ENCODE assay signal across 8 cellular contexts in genomic region chr1:31788825-31789256, GRCh38. TPM values are rescaled to one million over a fixed set of nuclear protein-coding genes. Genes with fewer than 3 reads are reported as not detected.
A peak's percentile ranks its signal among the peaks of the same experiment; 100 is the strongest.
DNase-seq lines count a peak whose midpoint lies in the region; ATAC-seq and TF ChIP-seq lines count a peak whose summit lies in the region.

No MANE protein-coding gene starts in this region.

- no peaks in the 10 kb centered on the region for H3K9me3 Mint-ChIP-seq in activated naive CD8-positive, alpha-beta T cell treated with anti-CD3 and anti-CD28 coated beads, Interleukin-2, amount 10 ng/mL, durations not matched to agents 7 days and 5 days

- no peaks in the 10 kb centered on the region for H3K36me3 ChIP-seq in Loucy (ENCODE audit: insufficient read depth, low read length)

- no peaks in the 10 kb centered on the region for H4K20me1 ChIP-seq in Loucy (ENCODE audit: insufficient read depth, low read length, poor library complexity, severe bottlenecking)

- H3K4me3 Mint-ChIP-seq in activated naive CD8-positive, alpha-beta T cell treated with anti-CD3 and anti-CD28 coated beads, Interleukin-2, amount 10 ng/mL, durations not matched to agents 7 days and 5 days: peak overlapping the region; percentile 86

- intact Hi-C loops in right cardiac atrium (cut with DNase I): loop anchor here in 3 of 4 donors (2.0 to 10.0 kb wide), 5 partner anchors 74 to 224 kb away; no protein-coding TSS in a partner anchor

- peak; percentile 22 for ATAC-seq in GM21515 (IDR thresholded peaks at IDR 0.05; ENCODE audit: unreplicated experiment)
- peak; percentile 48 for ATAC-seq in activated naive CD8-positive, alpha-beta T cell treated with anti-CD3 and anti-CD28 coated beads, Interleukin-2, amount 10 ng/mL, durations not matched to agents 7 days and 5 days (ENCODE audit: low read depth)
- peak; percentile 38 to 59 for ATAC-seq in right cardiac atrium
- no peak for ATAC-seq in HG02623 (IDR thresholded peaks at IDR 0.05; ENCODE audit: unreplicated experiment)
- no peak for ATAC-seq in GM18868 (IDR thresholded peaks at IDR 0.05; ENCODE audit: unreplicated experiment)

- H3K4me3 ChIP-seq in Loucy (ENCODE audit: low read length, poor library complexity, severe bottlenecking) (peak overlapping the region; percentile 75), right cardiac atrium (ENCODE audit: low read length) (peak overlapping the region; percentile 60), skeletal muscle cell (ENCODE audit: low read depth, low read length) (peak overlapping the region; percentile 69)

- WGBS in right cardiac atrium: under 1% methylated on average over 22 of the region's 22 CpGs

- DNase-seq in DMS114 treated with DMSO at 0.1 percent for 48 hours (lab: John Stamatoyannopoulos, UW; ENCODE audit: unreplicated experiment) (peak; percentile 70), right cardiac atrium (no peak), skeletal muscle cell (ENCODE audit: low read depth) (peak; percentile 47)
- DNase-seq in activated naive CD8-positive, alpha-beta T cell treated with anti-CD3 and anti-CD28 coated beads, Interleukin-2, amount 10 ng/mL, durations not matched to agents 7 days and 5 days: no peak

- POLR2A ChIA-PET in activated naive CD8-positive, alpha-beta T cell treated with anti-CD3 and anti-CD28 coated beads, Interleukin-2, amount 10 ng/mL, durations not matched to agents 7 days and 5 days (lab: Charles Lee): interaction anchor here (0.8 to 1.6 kb wide), 11 partner anchors 9 to 547 kb away, joined by 3 to 6 read pairs (median 4); partner anchors contain the start of genes MARCKSL1 and PEF1

- H3K27ac ChIP-seq in right cardiac atrium (ENCODE audit: low read length): peak overlapping the region; percentile 66

- peak overlapping the region; percentile 20 for H3K27ac Mint-ChIP-seq in activated naive CD8-positive, alpha-beta T cell treated with anti-CD3 and anti-CD28 coated beads, Interleukin-2, amount 10 ng/mL, durations not matched to agents 7 days and 5 days

- peak overlapping the region; percentile 92 for H2AFZ ChIP-seq in Loucy (ENCODE audit: low read length)

- no peaks in the 10 kb centered on the region for H3K79me2 ChIP-seq in Loucy (ENCODE audit: insufficient read depth, low read length)

- peak overlapping the region; percentile 66 for H3K9ac ChIP-seq in Loucy (ENCODE audit: low read depth, low read length, poor library complexity, severe bottlenecking)

- H3K9me2 ChIP-seq in Loucy (replicated peaks; ENCODE audit: low read depth, low read length): no peaks in the 10 kb centered on the region

- H3K9me3 ChIP-seq in Loucy (ENCODE audit: insufficient read depth, low read depth, low read length) (no peaks in the 10 kb centered on the region), right cardiac atrium (ENCODE audit: control insufficient read depth, low read length) (no peaks in the 10 kb centered on the region)

- H3K27me3 Mint-ChIP-seq in activated naive CD8-positive, alpha-beta T cell treated with anti-CD3 and anti-CD28 coated beads, Interleukin-2, amount 10 ng/mL, durations not matched to agents 7 days and 5 days: no peaks in the 10 kb centered on the region

- H3K4me1 Mint-ChIP-seq in activated naive CD8-positive, alpha-beta T cell treated with anti-CD3 and anti-CD28 coated beads, Interleukin-2, amount 10 ng/mL, durations not matched to agents 7 days and 5 days: peaks cover 14% of the 10 kb centered on the region

- no peaks in the 10 kb centered on the region for H3K27me3 ChIP-seq in Loucy (ENCODE audit: insufficient read depth, low read length, poor library complexity, severe bottlenecking)
- H3K27me3 ChIP-seq in right cardiac atrium (ENCODE audit: control insufficient read depth, insufficient read depth): no peaks in the 10 kb centered on the region

- H3K4me1 ChIP-seq in Loucy (ENCODE audit: insufficient read depth, low read length, poor library complexity, severe bottlenecking): peaks cover 28% of the 10 kb centered on the region
- H3K4me1 ChIP-seq in right cardiac atrium (ENCODE audit: control insufficient read depth, insufficient read depth, low read length): no peaks in the 10 kb centered on the region

- H3K36me3 Mint-ChIP-seq in activated naive CD8-positive, alpha-beta T cell treated with anti-CD3 and anti-CD28 coated beads, Interleukin-2, amount 10 ng/mL, durations not matched to agents 7 days and 5 days: no peaks in the 10 kb centered on the region

- no peak for TF ChIP-seq CTCF in Loucy (conservative IDR thresholded peaks at IDR 0.05; ENCODE audit: low read length)

- no peaks in the 10 kb centered on the region for H3F3A ChIP-seq in Loucy (ENCODE audit: low read depth)

- peak overlapping the region; percentile 99 for H3K4me2 ChIP-seq in Loucy (ENCODE audit: low read depth, low read length, poor library complexity, severe bottlenecking)

RNA-seq across cellular contexts. Expression of gene ADGRB2, which starts 24.7 kb away (rescaled TPM):
- total RNA-seq in activated naive CD8-positive, alpha-beta T cell treated with anti-CD3 and anti-CD28 coated beads, Interleukin-2, amount 10 ng/mL, durations not matched to agents 7 days and 5 days: under 1 TPM; 0.74 to 0.75 TPM
- total RNA-seq in right cardiac atrium: 10 to 100 TPM; 11.8 to 14.8 (median 13.1) TPM
- polyA plus RNA-seq in right cardiac atrium: 18.2 TPM

RNA-seq across cellular contexts. Expression of gene SPOCD1, which starts 27.0 kb away (rescaled TPM):
- total RNA-seq in activated naive CD8-positive, alpha-beta T cell treated with anti-CD3 and anti-CD28 coated beads, Interleukin-2, amount 10 ng/mL, durations not matched to agents 7 days and 5 days: under 1 TPM; 0.34 to 0.36 TPM
- total RNA-seq in right cardiac atrium: under 1 TPM in 3 of 4 donors, not detected in 1; 0.15 to 0.25 (median 0.17) TPM
- 0.09 TPM for polyA plus RNA-seq in right cardiac atrium

Comparison
In these comparisons a context has a peak if more than half of its experiments do, and no peak if none do; other contexts are left out.
1. DNase-seq: peak in DMS114 treated with DMSO at 0.1 percent for 48 hours (single experiment) and skeletal muscle cell (single experiment); none in activated naive CD8-positive, alpha-beta T cell treated with anti-CD3 and anti-CD28 coated beads, Interleukin-2, amount 10 ng/mL, durations not matched to agents 7 days and 5 days (single experiment) and right cardiac atrium (0 of 3).
2. ATAC-seq: peak in GM21515 (single experiment), activated naive CD8-positive, alpha-beta T cell treated with anti-CD3 and anti-CD28 coated beads, Interleukin-2, amount 10 ng/mL, durations not matched to agents 7 days and 5 days (single experiment) and right cardiac atrium (2 of 2); none in HG02623 (single experiment) and GM18868 (single experiment).
3. RNA of gene ADGRB2, which starts 24.7 kb away (total RNA-seq): 11.8 to 14.8 TPM in right cardiac atrium; 0.74 to 0.75 TPM in activated naive CD8-positive, alpha-beta T cell treated with anti-CD3 and anti-CD28 coated beads, Interleukin-2, amount 10 ng/mL, durations not matched to agents 7 days and 5 days; every median in the first group is over 4 times any median in the second.
4. Peak in every context shown above with its lines, with median percentiles within 50 percentile points of each other: H3K4me3 ChIP-seq.